8 cellular contexts compared by ENCODE assay signal in genomic region chr15:69475769-69476358, GRCh38. TPM values are rescaled to one million over a fixed set of nuclear protein-coding genes. Genes with fewer than 3 reads are reported as not detected.
DNase-seq lines count a peak whose midpoint lies in the region; ATAC-seq and TF ChIP-seq lines count a peak whose summit lies in the region.

No MANE protein-coding gene starts in this region.

- H4K20me1 ChIP-seq in GM23338 (replicated peaks; ENCODE audit: insufficient read depth): no peaks in the 10 kb centered on the region

- no peaks in the 10 kb centered on the region for H3K9me2 ChIP-seq in GM23338 (ENCODE audit: insufficient read depth)

- H3F3A ChIP-seq in GM23338 (replicated peaks; ENCODE audit: low read depth): no peaks in the 10 kb centered on the region

- H3K27me3 ChIP-seq in GM23338 (ENCODE audit: insufficient read depth): no peaks in the 10 kb centered on the region

- H3K27ac Mint-ChIP-seq in GM23338 (no peak overlapping the region), memory B cell (no peak overlapping the region)

- H2AFZ ChIP-seq in GM23338: peak overlapping the region; percentile 80; the same call in 1 of the 2 replicates

- H3K4me3 Mint-ChIP-seq in GM23338 (no peak overlapping the region), memory B cell (no peak overlapping the region)

- peaks cover 4% of the 10 kb centered on the region for H3K27me3 Mint-ChIP-seq in GM23338 (ENCODE audit: insufficient read depth, low read depth, poor library complexity)
- peaks cover 7% of the 10 kb centered on the region for H3K27me3 Mint-ChIP-seq in memory B cell

- H3K27ac ChIP-seq in GM23338 (ENCODE audit: low read depth): no peak overlapping the region

- H3K9me3 Mint-ChIP-seq in GM23338 (peaks cover 9% of the 10 kb centered on the region; the same call in 2 of the 3 replicates), memory B cell (peaks cover 3% of the 10 kb centered on the region)

- H3K4me2 ChIP-seq in GM23338: no peak overlapping the region

- ATAC-seq in GM23338: peak; percentile 80
- ATAC-seq in memory B cell (ENCODE audit: low read depth): peak; percentile 82
- no peak for ATAC-seq in HG03045 (IDR thresholded peaks at IDR 0.05; ENCODE audit: unreplicated experiment)

- H3K4me1 Mint-ChIP-seq in GM23338 (no peaks in the 10 kb centered on the region), memory B cell (no peaks in the 10 kb centered on the region)

- H3K4me3 ChIP-seq in GM23338: no peak overlapping the region

- peak; percentile 85 to 94 for TF ChIP-seq CTCF in GM23338 (conservative IDR thresholded peaks at IDR 0.05; ENCODE audit: low read depth in 2 of 2)

- DNase-seq in AG08396 (ENCODE audit: low spot score) (peak; percentile 80), GM23338 (ENCODE audit: low spot score) (peak; percentile 83), NCI-H69 (lab: John Stamatoyannopoulos, UW) (peak; percentile 71), memory B cell (ENCODE audit: low spot score in 2 of 2) (peak; percentile 68 to 76)
- peak; percentile 65 to 76 for DNase-seq in activated CD4-positive, alpha-beta T cell treated with anti-CD3 and anti-CD28 coated beads, Interleukin-2, amount 50 U/mL, for 4 hours
- peak; percentile 67 for DNase-seq in effector CD4-positive, alpha-beta T cell
- DNase-seq in stimulated activated CD8-positive, alpha-beta memory T cell treated with anti-CD3 and anti-CD28 coated beads, Interleukin-2, amount 100 ng/mL, for 1 hour (ENCODE audit: low read depth in 2 of 2): peak; percentile 51 to 55

- H3K79me2 ChIP-seq in GM23338 (replicated peaks; ENCODE audit: insufficient read depth): no peaks in the 10 kb centered on the region

- H3K36me3 ChIP-seq in GM23338 (ENCODE audit: insufficient read depth): no peaks in the 10 kb centered on the region; the same call in 1 of the 2 replicates

- H3K4me1 ChIP-seq in GM23338 (ENCODE audit: insufficient read depth): no peaks in the 10 kb centered on the region

- H3K36me3 Mint-ChIP-seq in GM23338 (ENCODE audit: low read depth) (peaks cover 3% of the 10 kb centered on the region), memory B cell (peaks cover 1% of the 10 kb centered on the region)

TF ChIP-seq in GM23338, 12 proteins besides CTCF, POLR2A, EP300 and RAD21:
- TF ChIP-seq ZNF462 (CRISPR knock-in tag; IDR thresholded peaks at IDR 0.05) (no peak), NANOG (IDR thresholded peaks at IDR 0.05; ENCODE audit: borderline replicate concordance) (no peak), POLR2AphosphoS5 (IDR thresholded peaks at IDR 0.05; ENCODE audit: low read depth) (no peak), CREB1 (CRISPR knock-in tag; IDR thresholded peaks at IDR 0.05; ENCODE audit: low read depth) (no peak), REST (IDR thresholded peaks at IDR 0.05; ENCODE audit: unreplicated experiment) (no peak), ZNF331 (CRISPR knock-in tag; IDR thresholded peaks at IDR 0.05; ENCODE audit: low read depth) (no peak), EZH2 (IDR thresholded peaks at IDR 0.05; ENCODE audit: low read depth, unreplicated experiment) (no peak), EZH2phosphoT487 (IDR thresholded peaks at IDR 0.05; ENCODE audit: unreplicated experiment) (no peak), STAT1 (IDR thresholded peaks at IDR 0.05; ENCODE audit: unreplicated experiment) (no peak)

RNA-seq across cellular contexts. Expression of gene RPLP1, which starts 23.2 kb away (rescaled TPM):
- total RNA-seq in GM23338 (2014; rRNA removed; shearing (Covaris generic)): 283 and 305 TPM in 2 replicates
- polyA plus RNA-seq in GM23338 (2016; fragmentation: Nextera tagmentation; extraction: Ambion mirVana): 3,258 and 3,794 TPM in 2 replicates
